Comparison of ENCODE assay signal across 10 cellular contexts in genomic region chr13:95553614-95554385, GRCh38. TPM values are rescaled to one million over a fixed set of nuclear protein-coding genes. Genes with fewer than 3 reads are reported as not detected.
DNase-seq lines count a peak whose midpoint lies in the region; ATAC-seq lines count a peak whose summit lies in the region.
"Had no signal": no experiment of that assay in that cellular context is flagged by ENCODE, and none has a peak within 500 bp of the region (broad histone marks: within the 10 kb centered on the region; RNA-seq: fewer than 3 reads in every experiment).

No MANE protein-coding gene starts in this region.

- intact Hi-C loops in left colon (cut with DNase I, micrococcal nuclease) = no loop called here

- H3K36me3 Mint-ChIP-seq in stimulated activated naive CD8-positive, alpha-beta T cell treated with anti-CD3 and anti-CD28 coated beads, Interleukin-15, Interleukin-2, amounts not matched to agents 100 ng/mL and 50 ng/mL, for 24 hours (ENCODE audit: low read depth) = no peaks in the 10 kb centered on the region
- H3K36me3 Mint-ChIP-seq: memory B cell had no signal

- peaks cover 9% of the 10 kb centered on the region for H3K4me1 Mint-ChIP-seq in stimulated activated naive CD8-positive, alpha-beta T cell treated with anti-CD3 and anti-CD28 coated beads, Interleukin-15, Interleukin-2, amounts not matched to agents 100 ng/mL and 50 ng/mL, for 24 hours (ENCODE audit: low read depth)
- H3K4me1 Mint-ChIP-seq: memory B cell had no signal

- H3K4me3 Mint-ChIP-seq in stimulated activated naive CD8-positive, alpha-beta T cell treated with anti-CD3 and anti-CD28 coated beads, Interleukin-15, Interleukin-2, amounts not matched to agents 100 ng/mL and 50 ng/mL, for 24 hours = peak overlapping the region; percentile 36
- H3K4me3 Mint-ChIP-seq: memory B cell had no signal

- no peak overlapping the region for H3K27ac Mint-ChIP-seq in stimulated activated naive CD8-positive, alpha-beta T cell treated with anti-CD3 and anti-CD28 coated beads, Interleukin-15, Interleukin-2, amounts not matched to agents 100 ng/mL and 50 ng/mL, for 24 hours
- H3K27ac Mint-ChIP-seq: memory B cell had no signal

- H3K27me3 Mint-ChIP-seq in stimulated activated naive CD8-positive, alpha-beta T cell treated with anti-CD3 and anti-CD28 coated beads, Interleukin-15, Interleukin-2, amounts not matched to agents 100 ng/mL and 50 ng/mL, for 24 hours = peaks cover 67% of the 10 kb centered on the region

- DNase-seq in stimulated activated naive CD8-positive, alpha-beta T cell treated with anti-CD3 and anti-CD28 coated beads, Interleukin-15, Interleukin-2, amounts not matched to agents 100 U/mL and 50 U/mL, for 24 hours = no peak
- DNase-seq in amniotic epithelial cell (ENCODE audit: low read depth) (peak; percentile 15), left colon (peak in 1 of 2 donors; percentile 11), COLO829 (ENCODE audit: low spot score) (no peak), DMS 273 treated with DMSO at 0.1 percent for 48 hours (lab: John Stamatoyannopoulos, UW) (no peak), mesenteric fat pad (ENCODE audit: low spot score) (no peak)
- no peak for DNase-seq in stimulated activated naive CD4-positive, alpha-beta T cell treated with Interleukin-2 at 50 U/mL for 16 hours (lab: John Stamatoyannopoulos, UW)
- DNase-seq: NCI-H524 treated with DMSO at 0.1 percent for 48 hours had no signal

- no peaks in the 10 kb centered on the region for H3K9me3 Mint-ChIP-seq in stimulated activated naive CD8-positive, alpha-beta T cell treated with anti-CD3 and anti-CD28 coated beads, Interleukin-15, Interleukin-2, amounts not matched to agents 100 ng/mL and 50 ng/mL, for 24 hours
- H3K9me3 Mint-ChIP-seq: memory B cell had no signal

- no peak for ATAC-seq in stimulated activated naive CD8-positive, alpha-beta T cell treated with anti-CD3 and anti-CD28 coated beads, Interleukin-15, Interleukin-2, amounts not matched to agents 100 U/mL and 50 U/mL, for 24 hours
- peak; percentile 42 for ATAC-seq in left colon

RNA-seq across cellular contexts. Expression of gene CLDN10, which starts 1.3 kb away (rescaled TPM):
- total RNA-seq in left colon (under 1 TPM in 1 of 2 donors, not detected in 1; 0.28 TPM), mesenteric fat pad (not detected)
